In genomic region chr15:71651750-71652186, GRCh38 we compare ENCODE assay signal across 8 cellular contexts.
DNase-seq lines count a peak whose midpoint lies in the region; ATAC-seq and TF ChIP-seq lines count a peak whose summit lies in the region.

No MANE protein-coding gene starts in this region.

- peak; percentile 44 for DNase-seq in Calu3
- peak; percentile 36 for DNase-seq in HS-27A (ENCODE audit: low read depth)
- peak; percentile 16 for DNase-seq in SHP77 treated with DMSO at 0.1 percent for 48 hours (lab: John Stamatoyannopoulos, UW)
- peak; percentile 90 for DNase-seq in fibroblast of pulmonary artery (ENCODE audit: low read depth)
- peak; percentile 76 for DNase-seq in pons (ENCODE audit: low spot score)
- no peak for DNase-seq in activated gamma-delta T cell treated with Interleukin-2 at 50 U/mL for 16 hours
- DNase-seq in activated CD8-positive, alpha-beta memory T cell treated with anti-CD3 and anti-CD28 coated beads for 24 hours, result no peak

- CTCF ChIA-PET in Calu3 (lab: Charles Lee), result no interaction called here

- intact Hi-C loops in Calu3 (cut with micrococcal nuclease; ENCODE audit: unreplicated experiment), result loop anchor here (1.0 to 5.0 kb wide), 4 partner anchors 79 to 203 kb away; no protein-coding TSS in a partner anchor

- BruUV-seq in Calu3 (replicated peaks; lab: Mats Ljungman, UMichigan), result no TSS peak

- no peaks in the 10 kb centered on the region for H3K36me3 Mint-ChIP-seq in Calu3 (ENCODE audit: insufficient read depth, unreplicated experiment)

- H3K4me3 Mint-ChIP-seq in Calu3 (ENCODE audit: low read depth, unreplicated experiment), result no peak overlapping the region

- no peaks in the 10 kb centered on the region for H3K9me3 Mint-ChIP-seq in Calu3 (ENCODE audit: low read depth, unreplicated experiment)

- no peak overlapping the region for H3K27ac Mint-ChIP-seq in Calu3 (ENCODE audit: unreplicated experiment)

- H3K4me3 ChIP-seq in fibroblast of pulmonary artery (replicated peaks; ENCODE audit: low read depth, low read length), result no peak overlapping the region

- H3K27me3 Mint-ChIP-seq in Calu3 (ENCODE audit: unreplicated experiment), result no peaks in the 10 kb centered on the region

- ATAC-seq in HG03097 (IDR thresholded peaks at IDR 0.05; ENCODE audit: low FRiP score, unreplicated experiment), result no peak

- TF ChIP-seq CTCF in Calu3 (IDR thresholded peaks at IDR 0.05; ENCODE audit: unreplicated experiment) (no peak), fibroblast of pulmonary artery (IDR thresholded peaks at IDR 0.05; ENCODE audit: low read length, missing control alignments) (peak; percentile 84)

- peaks cover 7% of the 10 kb centered on the region for H3K4me1 Mint-ChIP-seq in Calu3 (ENCODE audit: low read depth, unreplicated experiment)

Comparison
In these comparisons a context has a peak if more than half of its experiments do, and no peak if none do; other contexts are left out.
1. DNase-seq: peak in Calu3 (single experiment), HS-27A (single experiment), SHP77 treated with DMSO at 0.1 percent for 48 hours (single experiment), fibroblast of pulmonary artery (single experiment) and pons (single experiment); none in activated gamma-delta T cell treated with Interleukin-2 at 50 U/mL for 16 hours (single experiment) and activated CD8-positive, alpha-beta memory T cell treated with anti-CD3 and anti-CD28 coated beads for 24 hours (single experiment).